Comparison of ENCODE assay signal across 9 cellular contexts in the genomic region with DNA sequence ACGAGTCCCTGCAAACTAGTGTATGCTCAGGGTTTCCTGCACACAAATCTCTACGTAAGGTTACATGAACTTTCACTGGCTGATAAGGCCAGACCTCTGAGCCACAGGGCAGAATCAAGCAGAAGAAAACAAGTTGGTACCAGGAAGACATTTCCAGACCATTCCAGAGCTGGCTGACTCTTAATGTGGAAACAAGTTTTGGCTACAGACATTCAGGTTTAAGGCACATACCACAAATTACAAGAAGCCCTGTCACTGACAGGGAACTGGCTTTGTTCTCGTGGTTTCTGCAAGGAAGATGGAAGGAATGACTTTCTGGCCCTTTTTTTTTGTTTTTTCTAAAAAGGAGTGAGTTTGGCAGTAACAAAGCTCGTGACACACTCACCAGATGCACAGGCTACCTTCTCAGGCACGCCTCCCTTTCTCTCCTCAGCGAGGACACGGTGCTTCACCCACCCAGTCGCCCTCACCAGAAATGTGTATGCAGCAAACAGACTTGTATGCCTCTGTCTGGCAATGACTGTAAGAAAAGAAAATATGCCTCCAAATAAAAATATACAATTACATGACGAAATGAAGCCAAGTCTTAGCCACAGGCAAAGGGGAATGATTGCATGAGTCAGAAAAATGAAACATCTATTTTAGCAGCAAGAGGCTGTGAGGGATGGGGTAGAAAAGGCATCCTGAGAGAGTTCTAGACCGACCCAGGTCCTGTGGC. TPM values are rescaled to one million over a fixed set of nuclear protein-coding genes. Genes with fewer than 3 reads are reported as not detected.
DNase-seq lines count a peak whose midpoint lies in the region; ATAC-seq and TF ChIP-seq lines count a peak whose summit lies in the region.
"Had no signal": no experiment of that assay in that cellular context is flagged by ENCODE, and none has a peak within 500 bp of the region (broad histone marks: within the 10 kb centered on the region; RNA-seq: fewer than 3 reads in every experiment).

No MANE protein-coding gene starts in this region.

- H3K9me3 Mint-ChIP-seq in activated T-helper 17 cell treated with anti-CD3 and anti-CD28 coated beads, Interleukin-2, amount 50 U/mL, for 72 hours: no peaks in the 10 kb centered on the region
- H3K9me3 Mint-ChIP-seq: effector memory CD8-positive, alpha-beta T cell had no signal

- peak overlapping the region; percentile 76 for H3K27ac ChIP-seq in skeletal muscle tissue (ENCODE audit: low read depth, low read length)

- H3K27me3 Mint-ChIP-seq in activated T-helper 17 cell treated with anti-CD3 and anti-CD28 coated beads, Interleukin-2, amount 50 U/mL, for 72 hours: no peaks in the 10 kb centered on the region
- H3K27me3 Mint-ChIP-seq: effector memory CD8-positive, alpha-beta T cell had no signal

- TF ChIP-seq CTCF in fibroblast of the aortic adventitia (IDR thresholded peaks at IDR 0.05; ENCODE audit: insufficient read depth, low read length): no peak

- H3K36me3 ChIP-seq in skeletal muscle tissue (ENCODE audit: control insufficient read depth in 3 of 3, insufficient read depth in 3 of 3, low read length in 3 of 3): peaks cover 67 to 77% (median 70%) of the 10 kb centered on the region in 3 donors

- peaks cover 24% of the 10 kb centered on the region for H3K4me1 Mint-ChIP-seq in activated T-helper 17 cell treated with anti-CD3 and anti-CD28 coated beads, Interleukin-2, amount 50 U/mL, for 72 hours

- peak; percentile 53 for ATAC-seq in activated T-helper 17 cell treated with anti-CD3 and anti-CD28 coated beads, Interleukin-2, amount 50 U/mL, for 72 hours (replicated peaks)
- ATAC-seq in GM21381 (IDR thresholded peaks at IDR 0.05; ENCODE audit: unreplicated experiment) (no peak), GM18907 (IDR thresholded peaks at IDR 0.05; ENCODE audit: unreplicated experiment) (no peak)
- ATAC-seq: effector memory CD8-positive, alpha-beta T cell had no signal

- no peaks in the 10 kb centered on the region for H3K27me3 ChIP-seq in skeletal muscle tissue (ENCODE audit: control insufficient read depth in 3 of 3, insufficient read depth in 3 of 3, low read length in 3 of 3)

- peak overlapping the region; percentile 19 for H3K4me3 Mint-ChIP-seq in activated T-helper 17 cell treated with anti-CD3 and anti-CD28 coated beads, Interleukin-2, amount 50 U/mL, for 72 hours
- H3K4me3 Mint-ChIP-seq: effector memory CD8-positive, alpha-beta T cell had no signal

- peaks cover 29 to 35% (median 33%) of the 10 kb centered on the region in 3 donors for H3K4me1 ChIP-seq in skeletal muscle tissue (ENCODE audit: control insufficient read depth in 3 of 3, insufficient read depth in 3 of 3, low read length in 3 of 3)

- peak overlapping the region; percentile 84 for H3K27ac Mint-ChIP-seq in activated T-helper 17 cell treated with anti-CD3 and anti-CD28 coated beads, Interleukin-2, amount 50 U/mL, for 72 hours

- H3K4me3 ChIP-seq in fibroblast of the aortic adventitia (ENCODE audit: low read depth, low read length) (no peak overlapping the region), skeletal muscle tissue (ENCODE audit: low read length in 3 of 3) (no peak overlapping the region)

- no peak overlapping the region for H3K9ac ChIP-seq in skeletal muscle tissue (ENCODE audit: low read depth in 1 of 3, low read length in 3 of 3)

- DNase-seq in ELR (ENCODE audit: low read depth) (peak; percentile 87), fibroblast of the aortic adventitia (ENCODE audit: low read depth) (peak; percentile 99), glomerular visceral epithelial cell (ENCODE audit: extremely low spot score) (no peak), DMS53 treated with DMSO at 0.1 percent for 48 hours (lab: John Stamatoyannopoulos, UW; ENCODE audit: unreplicated experiment) (no peak)
- DNase-seq: effector memory CD8-positive, alpha-beta T cell had no signal

- peaks cover 100% of the 10 kb centered on the region for H3K36me3 Mint-ChIP-seq in activated T-helper 17 cell treated with anti-CD3 and anti-CD28 coated beads, Interleukin-2, amount 50 U/mL, for 72 hours (ENCODE audit: low read depth)

- no peaks in the 10 kb centered on the region for H3K9me3 ChIP-seq in skeletal muscle tissue (ENCODE audit: control insufficient read depth in 3 of 3, low read length in 3 of 3)

RNA-seq across cellular contexts. Expression of gene PLAC9, which starts 22.6 kb away (rescaled TPM):
- not detected for total RNA-seq in activated T-helper 17 cell treated with anti-CD3 and anti-CD28 coated beads, Interleukin-2, amount 50 U/mL, for 72 hours
- 32.1 and 78.7 TPM in 2 replicates for total RNA-seq in fibroblast of the aortic adventitia (ENCODE audit: low replicate concordance)
- total RNA-seq in skeletal muscle tissue: 36.5 TPM

RNA-seq across cellular contexts. Expression of gene ANXA11, which starts 50.2 kb away (rescaled TPM):
- 100 to 1,000 TPM; 184 to 275 TPM for total RNA-seq in activated T-helper 17 cell treated with anti-CD3 and anti-CD28 coated beads, Interleukin-2, amount 50 U/mL, for 72 hours
- total RNA-seq in fibroblast of the aortic adventitia (ENCODE audit: low replicate concordance): 51.1 and 153 TPM in 2 replicates
- total RNA-seq in skeletal muscle tissue: 29.7 TPM

Comparison
In these comparisons a context has a peak if more than half of its experiments do, and no peak if none do; other contexts are left out.
1. DNase-seq: peak in ELR (single experiment) and fibroblast of the aortic adventitia (single experiment); none in glomerular visceral epithelial cell (single experiment) and DMS53 treated with DMSO at 0.1 percent for 48 hours (single experiment).
2. RNA of gene PLAC9, which starts 22.6 kb away (total RNA-seq): 36.5 TPM in skeletal muscle tissue (single experiment) and 32.1 to 78.7 TPM in fibroblast of the aortic adventitia; not detected in activated T-helper 17 cell treated with anti-CD3 and anti-CD28 coated beads, Interleukin-2, amount 50 U/mL, for 72 hours; every median in the first group is over 10 times any median in the second.